ENCODE assay signal across 24 cellular contexts in the genomic region with DNA sequence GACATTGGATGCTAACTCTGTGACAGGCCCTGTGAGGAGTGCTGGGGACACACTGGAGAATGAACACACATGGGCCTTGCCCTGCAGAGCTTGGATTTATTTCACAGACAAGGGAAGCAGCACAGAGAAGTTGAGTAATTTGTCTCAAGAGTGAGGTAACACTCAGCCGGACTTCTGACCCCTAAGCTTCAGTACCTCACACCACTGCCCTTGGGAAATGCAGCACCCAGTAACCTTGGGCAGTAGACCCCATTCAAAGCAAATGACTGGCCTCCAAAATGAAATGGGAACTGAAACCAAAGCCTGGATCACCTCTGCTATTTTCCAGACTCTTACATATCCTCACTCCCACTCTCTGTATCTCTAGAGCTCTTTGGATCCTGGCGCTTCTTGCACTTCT. TPM values are rescaled to one million over a fixed set of nuclear protein-coding genes. Genes with fewer than 3 reads are reported as not detected.
DNase-seq lines count a peak whose midpoint lies in the region; ATAC-seq, FAIRE-seq and TF ChIP-seq lines count a peak whose summit lies in the region.
"Had no signal": no experiment of that assay in that cellular context is flagged by ENCODE, and none has a peak within 500 bp of the region (broad histone marks: within the 10 kb centered on the region; RNA-seq: fewer than 3 reads in every experiment).

No MANE protein-coding gene starts in this region.

- WGBS in GM12878 (ENCODE audit: insufficient coverage, insufficient replicate concordance, low lambda C conversion rate, missing lambda C conversion rate) = 81% methylated on average over 2 of the region's 2 CpGs
- 75% methylated on average over 2 of the region's 2 CpGs for WGBS in esophagus muscularis mucosa
- 64 to 69% methylated on average over 2 of the region's 2 CpGs for whole genome bisulfite sequencing in testis, 2 donors

- BruUV-seq in GM12878 (replicated peaks; lab: Mats Ljungman, UMichigan) = no TSS peak

- H3K9me3 ChIP-seq in GM12878 (replicated peaks; ENCODE audit: control insufficient read depth, insufficient read depth, low read length) (no peaks in the 10 kb centered on the region), left lung (no peaks in the 10 kb centered on the region), upper lobe of right lung (no peaks in the 10 kb centered on the region), esophagus muscularis mucosa (no peaks in the 10 kb centered on the region), testis (no peaks in the 10 kb centered on the region)
- H3K9me3 ChIP-seq: lower lobe of right lung, Peyer's patch, sigmoid colon, tibial artery had no signal

- SMC1A ChIA-PET in GM12878 (lab: Charles Lee; ENCODE audit: uncharacterized antibody, unreplicated experiment) = interaction anchor here (0.7 kb wide), 1 partner anchor 334 kb away, joined by 3 read pairs; no protein-coding TSS in a partner anchor

- H3K27ac ChIP-seq in GM12878 (ENCODE audit: control insufficient read depth, insufficient read depth) = no peak overlapping the region
- H3K27ac ChIP-seq in left lung = no peak overlapping the region
- H3K27ac ChIP-seq in upper lobe of right lung = no peak overlapping the region
- H3K27ac ChIP-seq in esophagus muscularis mucosa (replicated peaks in 1 of 4) = no peak overlapping the region
- H3K27ac ChIP-seq in testis = no peak overlapping the region
- H3K27ac ChIP-seq: lower lobe of right lung, Peyer's patch, sigmoid colon, tibial artery, WERI-Rb-1 had no signal

- peak; percentile 25 to 28 for ATAC-seq in left cardiac atrium
- no peak for ATAC-seq in Right ventricle myocardium inferior
- no peak for ATAC-seq in GM12878
- ATAC-seq in left lung = peak; percentile 35
- peak; percentile 69 for ATAC-seq in upper lobe of right lung
- ATAC-seq: CD8-positive, alpha-beta T cell; stimulated activated naive CD8-positive, alpha-beta T cell treated with anti-CD3 and anti-CD28 coated beads, Interleukin-15, amount 100 ng/mL, for 72 hours had no signal

- in situ Hi-C loops in GM12878 (cut with MboI) = no loop called here

- H3K4me1 ChIP-seq in GM12878 (ENCODE audit: control insufficient read depth, insufficient read depth, low read length) = no peaks in the 10 kb centered on the region
- H3K4me1 ChIP-seq in left lung = peaks cover 0 to 3% of the 10 kb centered on the region in 2 donors
- H3K4me1 ChIP-seq in upper lobe of right lung = no peaks in the 10 kb centered on the region
- H3K4me1 ChIP-seq in esophagus muscularis mucosa = peaks cover 0 to 6% (median 0%) of the 10 kb centered on the region in 4 donors
- no peaks in the 10 kb centered on the region for H3K4me1 ChIP-seq in testis
- H3K4me1 ChIP-seq: Peyer's patch, sigmoid colon had no signal

- no peaks in the 10 kb centered on the region for H3K79me2 ChIP-seq in GM12878 (ENCODE audit: control insufficient read depth, insufficient read depth, low read length)

- RAD21 ChIA-PET in GM12878 (lab: Charles Lee; ENCODE audit: unreplicated experiment) = no interaction called here

- H2AFZ ChIP-seq in GM12878 (ENCODE audit: control insufficient read depth, low read depth, low read length) = no peak overlapping the region

- no peak for TF ChIP-seq POLR2A in GM12878 (IDR thresholded peaks at IDR 0.05; ENCODE audit: low read depth, low read length)
- TF ChIP-seq POLR2A in esophagus muscularis mucosa (IDR thresholded peaks at IDR 0.05; ENCODE audit: low read depth) = no peak
- no peak for TF ChIP-seq POLR2A in testis (IDR thresholded peaks at IDR 0.05)

- H3K4me3 ChIP-seq in GM12878 (no peak overlapping the region), left lung (no peak overlapping the region), upper lobe of right lung (no peak overlapping the region), esophagus muscularis mucosa (no peak overlapping the region), testis (no peak overlapping the region)
- H3K4me3 ChIP-seq: lower lobe of right lung, Peyer's patch, sigmoid colon, tibial artery had no signal

- no peaks in the 10 kb centered on the region for H4K20me1 ChIP-seq in GM12878 (ENCODE audit: control insufficient read depth, insufficient read depth)

- no peak for TF ChIP-seq RAD21 in GM12878 (IDR thresholded peaks at IDR 0.05; ENCODE audit: insufficient read depth, low read depth, low read length)

- intact Hi-C loops in left cardiac atrium (cut with DNase I) (no loop called here), Right ventricle myocardium inferior (cut with DNase I) (no loop called here), GM12878 (cut with micrococcal nuclease; ENCODE audit: unreplicated experiment) (no loop called here), left lung (cut with DNase I) (no loop called here), upper lobe of right lung (cut with DNase I) (no loop called here), esophagus muscularis mucosa (cut with DNase I) (no loop called here), testis (cut with DNase I; ENCODE audit: low total_unique reads) (no loop called here)

- no peak overlapping the region for H3K9ac ChIP-seq in GM12878 (ENCODE audit: control insufficient read depth, insufficient read depth, low read length)

- DNase-seq in left cardiac atrium (no peak), Right ventricle myocardium inferior (ENCODE audit: missing footprints) (no peak), GM12878 (ENCODE audit: low read depth, low spot score) (no peak), left lung (no peak), upper lobe of right lung (no peak), esophagus muscularis mucosa (ENCODE audit: extremely low spot score) (no peak), DMS79 (lab: John Stamatoyannopoulos, UW) (no peak), testis (no peak)
- DNase-seq: activated CD8-positive, alpha-beta memory T cell treated with anti-CD3 and anti-CD28 coated beads, Interleukin-2, amount 50 U/mL, for 48 hours; CD8-positive, alpha-beta T cell; effector CD8-positive, alpha-beta T cell; hippocampal formation; immature natural killer cell; lower lobe of right lung; MM.1S; NCI-H1694; NCI-H2171 treated with DMSO at 0.1 percent for 48 hours; NCI-H524; Peyer's patch; sigmoid colon; stimulated activated naive CD8-positive, alpha-beta T cell treated with anti-CD3 and anti-CD28 coated beads, Interleukin-15, amount 100 ng/mL, for 72 hours; tibial artery; WERI-Rb-1 had no signal

- CTCF ChIA-PET in GM12878 (lab: Yijun Ruan, JAX) = interaction anchor here (1.3 kb wide), 1 partner anchor 9 kb away, joined by 4 read pairs; no protein-coding TSS in a partner anchor

- no peaks in the 10 kb centered on the region for H3K27me3 ChIP-seq in GM12878 (replicated peaks in 1 of 2; ENCODE audit: control insufficient read depth in 2 of 2, insufficient read depth in 2 of 2, low read length in 1 of 2)
- H3K27me3 ChIP-seq in left lung = no peaks in the 10 kb centered on the region
- no peaks in the 10 kb centered on the region for H3K27me3 ChIP-seq in upper lobe of right lung
- no peaks in the 10 kb centered on the region for H3K27me3 ChIP-seq in esophagus muscularis mucosa
- no peaks in the 10 kb centered on the region for H3K27me3 ChIP-seq in testis
- H3K27me3 ChIP-seq: Peyer's patch, sigmoid colon, tibial artery had no signal

- H3K4me2 ChIP-seq in GM12878 (ENCODE audit: control insufficient read depth, insufficient read depth) = no peak overlapping the region

- no peak for TF ChIP-seq CTCF in GM12878 (IDR thresholded peaks at IDR 0.05 in 2 of 3, conservative IDR thresholded peaks at IDR 0.05 in 1 of 3; ENCODE audit: control insufficient read depth in 2 of 3, extremely low read depth in 1 of 3, insufficient read depth in 1 of 3, low read depth in 3 of 3, low read length in 3 of 3)
- TF ChIP-seq CTCF in left lung (IDR thresholded peaks at IDR 0.05) = no peak
- TF ChIP-seq CTCF in upper lobe of right lung (IDR thresholded peaks at IDR 0.05) = no peak
- no peak for TF ChIP-seq CTCF in esophagus muscularis mucosa (IDR thresholded peaks at IDR 0.05)
- TF ChIP-seq CTCF in testis (IDR thresholded peaks at IDR 0.05) = no peak

- POLR2A ChIA-PET in GM12878 (lab: Charles Lee) = no interaction called here

- no peak for FAIRE-seq in GM12878 (lab: Jason Lieb, UNC)
- FAIRE-seq: frontal cortex had no signal

- peaks cover 15 to 26% of the 10 kb centered on the region in 2 experiments for H3K36me3 ChIP-seq in GM12878 (ENCODE audit: control insufficient read depth in 2 of 2, insufficient read depth in 2 of 2, low read length in 1 of 2)
- H3K36me3 ChIP-seq in left lung = peaks cover 0 to 79% of the 10 kb centered on the region in 2 donors
- H3K36me3 ChIP-seq in upper lobe of right lung = peaks cover 53% of the 10 kb centered on the region
- peaks cover 27 to 99% (median 75%) of the 10 kb centered on the region in 4 donors for H3K36me3 ChIP-seq in esophagus muscularis mucosa
- H3K36me3 ChIP-seq in testis (ENCODE audit: low read depth, missing control alignments) = no peaks in the 10 kb centered on the region
- H3K36me3 ChIP-seq: WERI-Rb-1 had no signal

- TF ChIP-seq EP300 in GM12878 (IDR thresholded peaks at IDR 0.05; ENCODE audit: borderline replicate concordance in 1 of 2, control insufficient read depth in 1 of 2, low read depth in 2 of 2, low read length in 2 of 2) = no peak
- TF ChIP-seq EP300 in esophagus muscularis mucosa (IDR thresholded peaks at IDR 0.05) = no peak

RNA-seq across cellular contexts. Expression of a gene that starts 37.3 kb away (rescaled TPM):
- total RNA-seq in left cardiac atrium (10 to 100 TPM; 11.8 to 12.6 TPM), Right ventricle myocardium inferior (11.0 TPM), GM12878 (2014; rRNA removed) (27.5 and 31.1 TPM in 2 replicates), GM12878 (2014; rRNA removed; fragmentation: Illumina TruSeq; extraction: Trizol) (16.0 and 16.6 TPM in 2 replicates), GM12878 (2021) (40.3 and 41.3 TPM in 2 replicates), left lung (10 to 100 TPM; 24.3 to 28.0 TPM), upper lobe of right lung (20.6 TPM), esophagus muscularis mucosa (10 to 100 TPM in 1 of 4 donors, 1 to 10 TPM in 3; 6.8 to 10.3 (median 9.0) TPM), testis (10 to 100 TPM; 27.2 to 33.9 TPM)
- total RNA-seq in GM12878 (2013; cell fraction: nucleolus; rRNA removed) = 64.3 and 64.9 TPM in 2 replicates
- polyA plus RNA-seq in GM12878 (2011; ENCODE audit: low read depth) = 8.9 TPM
- polyA plus RNA-seq in GM12878 (2011; rRNA removed) (29.5 and 34.5 TPM in 2 replicates), GM12878 (2014; fragmentation: Illumina TruSeq; extraction: Trizol) (33.3 and 34.5 TPM in 2 replicates), GM12878 (2014; fragmentation: Nextera tagmentation; extraction: Ambion mirVana) (10 to 100 TPM; 24.7 to 29.0 TPM), GM12878 (2014; rRNA removed) (33.5 and 36.0 TPM in 2 replicates), GM12878 (2016; fragmentation: Nextera tagmentation; extraction: Ambion mirVana) (10 to 100 TPM; 73.8 to 75.1 TPM), testis (ENCODE audit: insufficient read depth, low read depth, low replicate concordance) (36.8 TPM)
- 27.7 and 30.4 TPM in 2 replicates for polyA plus RNA-seq in GM12878 (2011; cell fraction: cytosol; rRNA removed)
- 15.8 and 24.1 TPM in 2 replicates for polyA plus RNA-seq in GM12878 (2011; cell fraction: nucleus; rRNA removed)
- polyA plus RNA-seq in GM12878 (2012) = 16.6 and 24.6 TPM in 2 replicates
- 41.8 and 52.7 TPM in 2 replicates for polyA minus RNA-seq in GM12878 (2011; rRNA and poly(A)+ RNA removed)
- 11.5 and 13.1 TPM in 2 replicates for polyA minus RNA-seq in GM12878 (2011; cell fraction: cytosol; rRNA and poly(A)+ RNA removed)
- polyA minus RNA-seq in GM12878 (2011; cell fraction: nucleus; rRNA and poly(A)+ RNA removed) = 13.4 and 21.2 TPM in 2 replicates

RNA-seq across cellular contexts. Expression of a gene that starts 47.1 kb away (rescaled TPM):
- total RNA-seq in left cardiac atrium (10 to 100 TPM; 12.7 to 16.4 TPM), Right ventricle myocardium inferior (14.9 TPM), GM12878 (2014; rRNA removed) (14.1 and 19.5 TPM in 2 replicates), GM12878 (2014; rRNA removed; fragmentation: Illumina TruSeq; extraction: Trizol) (10.3 and 12.1 TPM in 2 replicates), GM12878 (2021) (17.8 and 18.6 TPM in 2 replicates), left lung (10 to 100 TPM in 1 of 2 donors, 1 to 10 TPM in 1; 9.7 to 12.9 TPM), upper lobe of right lung (17.2 TPM), esophagus muscularis mucosa (10 to 100 TPM; 15.4 to 27.6 (median 21.4) TPM), testis (100 to 1,000 TPM in 1 of 2 donors, 10 to 100 TPM in 1; 82.4 to 143 TPM)
- 27.9 and 32.4 TPM in 2 replicates for total RNA-seq in GM12878 (2013; cell fraction: nucleolus; rRNA removed)
- polyA plus RNA-seq in GM12878 (2011; ENCODE audit: low read depth) = 4.7 TPM
- polyA plus RNA-seq in GM12878 (2011; rRNA removed) (9.2 and 9.8 TPM in 2 replicates), GM12878 (2014; fragmentation: Illumina TruSeq; extraction: Trizol) (11.1 and 12.1 TPM in 2 replicates), GM12878 (2014; fragmentation: Nextera tagmentation; extraction: Ambion mirVana) (1 to 10 TPM; 3.2 to 4.3 TPM), GM12878 (2014; rRNA removed) (9.6 and 11.2 TPM in 2 replicates), GM12878 (2016; fragmentation: Nextera tagmentation; extraction: Ambion mirVana) (10 to 100 TPM; 10.8 to 12.9 TPM), testis (ENCODE audit: insufficient read depth, low read depth, low replicate concordance) (158 TPM)
- polyA plus RNA-seq in GM12878 (2011; cell fraction: cytosol; rRNA removed) = 6.9 and 8.4 TPM in 2 replicates
- 12.1 and 13.6 TPM in 2 replicates for polyA plus RNA-seq in GM12878 (2011; cell fraction: nucleus; rRNA removed)
- 5.6 and 7.5 TPM in 2 replicates for polyA plus RNA-seq in GM12878 (2012)
- 18.7 and 23.7 TPM in 2 replicates for polyA minus RNA-seq in GM12878 (2011; rRNA and poly(A)+ RNA removed)
- polyA minus RNA-seq in GM12878 (2011; cell fraction: cytosol; rRNA and poly(A)+ RNA removed) = 9.9 and 12.2 TPM in 2 replicates
- 12.5 and 29.7 TPM in 2 replicates for polyA minus RNA-seq in GM12878 (2011; cell fraction: nucleus; rRNA and poly(A)+ RNA removed)

Comparison
In these comparisons a context has a peak if more than half of its experiments do, and no peak if none do; other contexts are left out.
1. ATAC-seq: peak in left cardiac atrium (2 of 2), left lung (single experiment) and upper lobe of right lung (single experiment); none in Right ventricle myocardium inferior (single experiment) and GM12878 (single experiment).